19 cellular contexts compared by ENCODE assay signal in genomic region chr13:27549406-27549981, GRCh38.
DNase-seq lines count a peak whose midpoint lies in the region; ATAC-seq and TF ChIP-seq lines count a peak whose summit lies in the region.
"Had no signal": no experiment of that assay in that cellular context is flagged by ENCODE, and none has a peak within 500 bp of the region (broad histone marks: within the 10 kb centered on the region; RNA-seq: fewer than 3 reads in every experiment).

No MANE protein-coding gene starts in this region.

- intact Hi-C loops in right lobe of liver (cut with DNase I) = no loop called here

- H3K4me1 ChIP-seq in right lobe of liver = peaks cover 0 to 31% (median 8%) of the 10 kb centered on the region in 4 donors

- no peaks in the 10 kb centered on the region for H3K9me3 Mint-ChIP-seq in activated naive CD4-positive, alpha-beta T cell treated with anti-CD3 and anti-CD28 coated beads, Interleukin-2, amount 10 ng/mL, durations not matched to agents 7 days and 5 days
- H3K9me3 Mint-ChIP-seq: CD4-positive, alpha-beta memory T cell had no signal

- no peak overlapping the region for H3K4me3 Mint-ChIP-seq in activated naive CD4-positive, alpha-beta T cell treated with anti-CD3 and anti-CD28 coated beads, Interleukin-2, amount 10 ng/mL, durations not matched to agents 7 days and 5 days
- H3K4me3 Mint-ChIP-seq: activated naive CD8-positive, alpha-beta T cell; CD4-positive, alpha-beta memory T cell had no signal

- H3K27me3 ChIP-seq in right lobe of liver = no peaks in the 10 kb centered on the region

- H3K27me3 Mint-ChIP-seq in activated naive CD4-positive, alpha-beta T cell treated with anti-CD3 and anti-CD28 coated beads, Interleukin-2, amount 10 ng/mL, durations not matched to agents 7 days and 5 days = no peaks in the 10 kb centered on the region
- H3K27me3 Mint-ChIP-seq: activated naive CD8-positive, alpha-beta T cell; CD4-positive, alpha-beta memory T cell had no signal

- DNase-seq in COLO668 (lab: John Stamatoyannopoulos, UW; ENCODE audit: unreplicated experiment) (peak; percentile 89), LoVo (ENCODE audit: low spot score) (peak; percentile 76), amniotic epithelial cell (ENCODE audit: low read depth) (peak; percentile 73), right lobe of liver (peak in 1 of 3 donors; percentile 80), cerebellar cortex (ENCODE audit: low spot score) (no peak), germinal center (ENCODE audit: low spot score) (no peak), NOMO-1 treated with dmso at 0.1 percent for 144 hours (lab: John Stamatoyannopoulos, UW; ENCODE audit: unreplicated experiment) (no peak)
- no peak for DNase-seq in activated naive CD4-positive, alpha-beta T cell treated with anti-CD3 and anti-CD28 coated beads, Interleukin-2, amount 10 ng/mL, durations not matched to agents 7 days and 5 days
- DNase-seq: activated CD4-positive, alpha-beta T cell treated with anti-CD3 and anti-CD28 coated beads, Interleukin-2, amount 50 U/mL, for 48 hours; activated T-cell treated with anti-CD3 and anti-CD28 coated beads, Interleukin-2, amount 50 U/mL, for 48 hours; CD4-positive, alpha-beta memory T cell; hypothalamus; kidney glomerular epithelial cell; NCI-H1048; nucleus accumbens; stimulated activated CD4-positive, alpha-beta T cell treated with anti-CD3 and anti-CD28 coated beads, Interleukin-1b, Interleukin-23, amount 100 ng/mL, for 48 hours; SW 1271 had no signal

- H3K36me3 ChIP-seq in right lobe of liver = peaks cover 0 to 20% (median 7%) of the 10 kb centered on the region in 4 donors

- peak; percentile 86 to 96 (median 92) for ATAC-seq in right lobe of liver
- ATAC-seq: sciatic nerve had no signal

- WGBS in right lobe of liver (ENCODE audit: insufficient coverage, low coverage, low lambda C conversion rate, missing lambda C conversion rate) = 42% methylated on average over 8 of the region's 8 CpGs

- TF ChIP-seq CTCF in right lobe of liver (IDR thresholded peaks at IDR 0.05) = no peak

- no peaks in the 10 kb centered on the region for H3K9me3 ChIP-seq in right lobe of liver

- H3K27ac Mint-ChIP-seq in activated naive CD4-positive, alpha-beta T cell treated with anti-CD3 and anti-CD28 coated beads, Interleukin-2, amount 10 ng/mL, durations not matched to agents 7 days and 5 days = no peak overlapping the region
- H3K27ac Mint-ChIP-seq: activated naive CD8-positive, alpha-beta T cell; CD4-positive, alpha-beta memory T cell had no signal

- TF ChIP-seq POLR2A in right lobe of liver (IDR thresholded peaks at IDR 0.05) = no peak

- CTCF ChIA-PET in activated naive CD4-positive, alpha-beta T cell treated with anti-CD3 and anti-CD28 coated beads, Interleukin-2, amount 10 ng/mL, durations not matched to agents 7 days and 5 days (lab: Charles Lee) = no interaction called here

- H3K27ac ChIP-seq in right lobe of liver = peak overlapping the region in 1 of 3 donors; percentile 38

- H3K4me1 Mint-ChIP-seq in activated naive CD4-positive, alpha-beta T cell treated with anti-CD3 and anti-CD28 coated beads, Interleukin-2, amount 10 ng/mL, durations not matched to agents 7 days and 5 days = no peaks in the 10 kb centered on the region
- H3K4me1 Mint-ChIP-seq: CD4-positive, alpha-beta memory T cell had no signal

- H3K36me3 Mint-ChIP-seq in activated naive CD4-positive, alpha-beta T cell treated with anti-CD3 and anti-CD28 coated beads, Interleukin-2, amount 10 ng/mL, durations not matched to agents 7 days and 5 days = peaks cover 21% of the 10 kb centered on the region

- no peak overlapping the region for H3K4me3 ChIP-seq in right lobe of liver

Comparison
In these comparisons a context has a peak if more than half of its experiments do, and no peak if none do; other contexts are left out.
1. DNase-seq: peak in COLO668 (single experiment), LoVo (single experiment) and amniotic epithelial cell (single experiment); none in cerebellar cortex (single experiment), activated naive CD4-positive, alpha-beta T cell treated with anti-CD3 and anti-CD28 coated beads, Interleukin-2, amount 10 ng/mL, durations not matched to agents 7 days and 5 days (single experiment), germinal center (single experiment) and NOMO-1 treated with dmso at 0.1 percent for 144 hours (single experiment).